In genomic region chr11:94545641-94546470, GRCh38 we compare ENCODE assay signal across 6 cellular contexts.
A peak's percentile ranks its signal among the peaks of the same experiment; 100 is the strongest.
DNase-seq lines count a peak whose midpoint lies in the region; ATAC-seq and TF ChIP-seq lines count a peak whose summit lies in the region.

No MANE protein-coding gene starts in this region.

- peaks cover 58% of the 10 kb centered on the region for H3K4me1 Mint-ChIP-seq in activated T-cell treated with anti-CD3 and anti-CD28 coated beads, Interleukin-2, amount 50 U/mL, for 24 hours (ENCODE audit: low read depth)

- H3K4me3 ChIP-seq in fibroblast of mammary gland (ENCODE audit: control insufficient read depth, low read depth, low read length): peak overlapping the region; percentile 57
- peak overlapping the region; percentile 77 to 78 for H3K4me3 ChIP-seq in tibial artery

- ATAC-seq in GM19452 (IDR thresholded peaks at IDR 0.05; ENCODE audit: unreplicated experiment): no peak

- DNase-seq in activated T-cell treated with anti-CD3 and anti-CD28 coated beads, Interleukin-2, amount 50 U/mL, for 24 hours: no peak
- no peak for DNase-seq in activated T-cell treated with anti-CD3 and anti-CD28 coated beads, Interleukin-2, amount 50 U/mL, for 1 hour
- DNase-seq in fibroblast of mammary gland (ENCODE audit: low read depth) (no peak), tibial artery (peak in 1 of 2 donors; percentile 71), HuH-7.5 (ENCODE audit: low spot score) (no peak)

- no peaks in the 10 kb centered on the region for H3K27me3 ChIP-seq in tibial artery

- H3K36me3 Mint-ChIP-seq in activated T-cell treated with anti-CD3 and anti-CD28 coated beads, Interleukin-2, amount 50 U/mL, for 24 hours (ENCODE audit: low read depth): peaks cover 28% of the 10 kb centered on the region

- no peaks in the 10 kb centered on the region for H3K9me3 Mint-ChIP-seq in activated T-cell treated with anti-CD3 and anti-CD28 coated beads, Interleukin-2, amount 50 U/mL, for 24 hours

- H3K4me1 ChIP-seq in tibial artery: peaks cover 0 to 64% (median 32%) of the 10 kb centered on the region in 4 donors

- no peaks in the 10 kb centered on the region for H3K36me3 ChIP-seq in tibial artery

- peak overlapping the region; percentile 81 for H3K27ac Mint-ChIP-seq in activated T-cell treated with anti-CD3 and anti-CD28 coated beads, Interleukin-2, amount 50 U/mL, for 24 hours

- H3K27me3 Mint-ChIP-seq in activated T-cell treated with anti-CD3 and anti-CD28 coated beads, Interleukin-2, amount 50 U/mL, for 24 hours: no peaks in the 10 kb centered on the region

- intact Hi-C loops in tibial artery (cut with DNase I; ENCODE audit: low total_unique reads): no loop called here

- TF ChIP-seq CTCF in fibroblast of mammary gland (conservative IDR thresholded peaks at IDR 0.05; ENCODE audit: control insufficient read depth, insufficient read depth, low read depth, low read length) (no peak), tibial artery (IDR thresholded peaks at IDR 0.05) (no peak)

- peak overlapping the region; percentile 77 for H3K4me3 Mint-ChIP-seq in activated T-cell treated with anti-CD3 and anti-CD28 coated beads, Interleukin-2, amount 50 U/mL, for 24 hours

- H3K27ac ChIP-seq in tibial artery: peak overlapping the region in 1 of 2 donors; percentile 98

- H3K9me3 ChIP-seq in tibial artery: no peaks in the 10 kb centered on the region
